Comparison of ENCODE assay signal across 13 cellular contexts in the genomic region with DNA sequence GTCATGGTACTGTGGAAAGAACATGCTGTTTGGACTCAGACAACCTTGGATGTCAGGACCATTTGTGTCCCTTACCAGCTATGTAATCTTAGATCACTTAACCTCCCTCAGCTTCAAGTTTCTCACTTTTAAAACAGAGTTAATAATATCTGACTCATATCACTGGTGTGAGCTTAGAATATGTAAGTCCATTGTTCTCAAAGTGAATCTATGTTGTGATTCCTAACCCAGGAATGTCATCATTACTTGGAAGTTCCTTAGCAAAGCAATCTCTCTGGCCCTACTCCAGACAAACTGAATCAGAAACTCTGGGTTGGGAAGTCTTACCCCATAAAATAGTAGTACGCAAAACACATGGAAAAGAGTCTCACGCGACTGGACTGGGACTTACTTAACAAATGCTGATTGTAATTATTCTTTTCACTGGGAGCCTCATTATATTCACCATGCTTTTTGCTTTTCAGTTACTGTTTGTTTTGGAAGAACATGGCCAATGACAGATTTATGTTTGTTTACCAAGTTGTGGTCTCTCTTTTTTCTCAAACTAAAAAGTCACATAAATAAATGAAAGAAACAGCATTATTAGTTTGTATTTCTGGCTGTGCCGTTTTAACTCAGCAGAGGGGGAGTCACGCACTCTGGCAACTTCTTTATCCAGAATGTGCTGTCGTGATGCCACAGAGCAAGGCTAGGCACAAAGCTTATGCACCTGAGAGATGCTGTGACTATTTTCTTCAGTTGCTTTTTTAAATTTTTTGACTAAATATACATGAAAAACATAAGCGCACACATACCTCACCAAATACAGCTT.
DNase-seq lines count a peak whose midpoint lies in the region; TF ChIP-seq lines count a peak whose summit lies in the region.
"Had no signal": no experiment of that assay in that cellular context is flagged by ENCODE, and none has a peak within 500 bp of the region (broad histone marks: within the 10 kb centered on the region; RNA-seq: fewer than 3 reads in every experiment).

No MANE protein-coding gene starts in this region.

- H3K4ac ChIP-seq in mesendoderm (ENCODE audit: low read depth, low read length), result no peak overlapping the region

- no peak overlapping the region for H3K9ac ChIP-seq in mesendoderm (ENCODE audit: low read length)

- H3K27me3 ChIP-seq in MG63 (no peaks in the 10 kb centered on the region), mesendoderm (ENCODE audit: insufficient read depth, low read length, poor library complexity) (no peaks in the 10 kb centered on the region)

- peaks cover 3% of the 10 kb centered on the region for H3K4me1 ChIP-seq in mesendoderm (ENCODE audit: control insufficient read depth, low read depth, low read length)
- H3K4me1 ChIP-seq: heart left ventricle had no signal

- H3K56ac ChIP-seq in mesendoderm (ENCODE audit: low read length), result no peak overlapping the region

- no peak for TF ChIP-seq CTCF in AG09319 (IDR thresholded peaks at IDR 0.05; ENCODE audit: low read depth, low read length)

- H3K4me3 ChIP-seq in MG63, result no peak overlapping the region
- no peak overlapping the region for H3K4me3 ChIP-seq in mesendoderm (ENCODE audit: low read length)
- H3K4me3 ChIP-seq: heart left ventricle had no signal

- no peaks in the 10 kb centered on the region for H3K79me2 ChIP-seq in mesendoderm (ENCODE audit: control insufficient read depth, insufficient read depth, low read length)

- no peak overlapping the region for H3K27ac ChIP-seq in mesendoderm (ENCODE audit: low read depth, low read length)
- H3K27ac ChIP-seq: heart left ventricle had no signal

- no peak overlapping the region for H4K5ac ChIP-seq in mesendoderm (ENCODE audit: low read length)

- no peaks in the 10 kb centered on the region for H3K36me3 ChIP-seq in MG63
- no peaks in the 10 kb centered on the region for H3K36me3 ChIP-seq in mesendoderm (ENCODE audit: control insufficient read depth, insufficient read depth, low read length)
- H3K36me3 ChIP-seq: heart left ventricle had no signal

- DNase-seq in AG09319 (ENCODE audit: extremely low read depth, low read depth) (peak; percentile 98), MG63 (peak; percentile 74), dedifferentiated amniotic fluid mesenchymal stem cell (ENCODE audit: extremely low spot score) (peak; percentile 95), mesendoderm (peak; percentile 22), NCI-H748 treated with DMSO at 0.1 percent for 48 hours (lab: John Stamatoyannopoulos, UW) (no peak), NCI-H82 (lab: John Stamatoyannopoulos, UW) (no peak), germinal center (ENCODE audit: low spot score) (no peak)
- no peak for DNase-seq in activated T-helper 1 cell treated with anti-CD3 and anti-CD28 coated beads, Interleukin-12 subunit alpha, Interleukin-12 subunit beta, Interleukin-2, Interleukin-4 antibody, amounts not matched to agents 30 ng/mL and 10 ng/mL and 1 ng/mL, durations not matched to agents 14 hours and 24 hours and 36 hours (ENCODE audit: low spot score)
- DNase-seq: activated naive CD4-positive, alpha-beta T cell treated with anti-CD3 and anti-CD28 coated beads for 36 hours; DMS 273 treated with DMSO at 0.1 percent for 48 hours; heart left ventricle; NCI-H1694 treated with DMSO at 0.1 percent for 48 hours; posterior cingulate gyrus had no signal

- WGBS in mesendoderm (ENCODE audit: extremely low coverage, insufficient coverage, low lambda C conversion rate), result no CpG with 5 or more reads among the region's 7 CpGs

- H3K27me3 Mint-ChIP-seq in activated T-helper 1 cell treated with anti-CD3 and anti-CD28 coated beads, Interleukin-12 subunit alpha, Interleukin-12 subunit beta, Interleukin-2, Interleukin-4 antibody, amounts not matched to agents 30 ng/mL and 10 ng/mL and 1 ng/mL, durations not matched to agents 14 hours and 24 hours and 36 hours (ENCODE audit: insufficient read depth), result peaks cover 5% of the 10 kb centered on the region

- peaks cover 5% of the 10 kb centered on the region for H3K4me1 Mint-ChIP-seq in activated T-helper 1 cell treated with anti-CD3 and anti-CD28 coated beads, Interleukin-12 subunit alpha, Interleukin-12 subunit beta, Interleukin-2, Interleukin-4 antibody, amounts not matched to agents 30 ng/mL and 10 ng/mL and 1 ng/mL, durations not matched to agents 14 hours and 24 hours and 36 hours (ENCODE audit: low read depth)

- H3K36me3 Mint-ChIP-seq in activated T-helper 1 cell treated with anti-CD3 and anti-CD28 coated beads, Interleukin-12 subunit alpha, Interleukin-12 subunit beta, Interleukin-2, Interleukin-4 antibody, amounts not matched to agents 30 ng/mL and 10 ng/mL and 1 ng/mL, durations not matched to agents 14 hours and 24 hours and 36 hours (ENCODE audit: low read depth), result no peaks in the 10 kb centered on the region

- no peaks in the 10 kb centered on the region for H3K9me3 Mint-ChIP-seq in activated T-helper 1 cell treated with anti-CD3 and anti-CD28 coated beads, Interleukin-12 subunit alpha, Interleukin-12 subunit beta, Interleukin-2, Interleukin-4 antibody, amounts not matched to agents 30 ng/mL and 10 ng/mL and 1 ng/mL, durations not matched to agents 14 hours and 24 hours and 36 hours
- H3K9me3 Mint-ChIP-seq: activated naive CD4-positive, alpha-beta T cell treated with anti-CD3 and anti-CD28 coated beads for 36 hours had no signal

- no peak overlapping the region for H3K23ac ChIP-seq in mesendoderm (ENCODE audit: low read length)

- H3K9me3 ChIP-seq in MG63, result no peaks in the 10 kb centered on the region
- H3K9me3 ChIP-seq: heart left ventricle had no signal

- no peak overlapping the region for H3K27ac Mint-ChIP-seq in activated T-helper 1 cell treated with anti-CD3 and anti-CD28 coated beads, Interleukin-12 subunit alpha, Interleukin-12 subunit beta, Interleukin-2, Interleukin-4 antibody, amounts not matched to agents 30 ng/mL and 10 ng/mL and 1 ng/mL, durations not matched to agents 14 hours and 24 hours and 36 hours
- H3K27ac Mint-ChIP-seq: activated naive CD4-positive, alpha-beta T cell treated with anti-CD3 and anti-CD28 coated beads for 36 hours had no signal

- no peak overlapping the region for H3K4me2 ChIP-seq in mesendoderm (ENCODE audit: low read length)

- no peak overlapping the region for H2BK120ac ChIP-seq in mesendoderm (ENCODE audit: low read depth, low read length)

- intact Hi-C loops in activated T-helper 1 cell treated with anti-CD3 and anti-CD28 coated beads, Interleukin-12 subunit alpha, Interleukin-12 subunit beta, Interleukin-2, Interleukin-4 antibody, amounts not matched to agents 30 ng/mL and 10 ng/mL and 1 ng/mL, durations not matched to agents 14 hours and 24 hours and 36 hours (cut with micrococcal nuclease), result no loop called here

- H3K79me1 ChIP-seq in mesendoderm (ENCODE audit: low read length), result no peaks in the 10 kb centered on the region

- H2BK15ac ChIP-seq in mesendoderm (replicated peaks; ENCODE audit: low read depth), result no peak overlapping the region

- H3K18ac ChIP-seq in mesendoderm (ENCODE audit: low read length), result no peak overlapping the region

- H2AK5ac ChIP-seq in mesendoderm (ENCODE audit: low read length), result no peak overlapping the region

- no peak overlapping the region for H3K4me3 Mint-ChIP-seq in activated T-helper 1 cell treated with anti-CD3 and anti-CD28 coated beads, Interleukin-12 subunit alpha, Interleukin-12 subunit beta, Interleukin-2, Interleukin-4 antibody, amounts not matched to agents 30 ng/mL and 10 ng/mL and 1 ng/mL, durations not matched to agents 14 hours and 24 hours and 36 hours
- H3K4me3 Mint-ChIP-seq: activated naive CD4-positive, alpha-beta T cell treated with anti-CD3 and anti-CD28 coated beads for 36 hours had no signal

- H4K8ac ChIP-seq in mesendoderm (ENCODE audit: low read depth, low read length), result no peak overlapping the region

- H2BK5ac ChIP-seq in mesendoderm (ENCODE audit: low read length), result no peak overlapping the region

Comparison
In these comparisons a context has a peak if more than half of its experiments do, and no peak if none do; other contexts are left out.
1. DNase-seq: peak in AG09319 (single experiment), MG63 (single experiment), dedifferentiated amniotic fluid mesenchymal stem cell (single experiment) and mesendoderm (single experiment); none in activated T-helper 1 cell treated with anti-CD3 and anti-CD28 coated beads, Interleukin-12 subunit alpha, Interleukin-12 subunit beta, Interleukin-2, Interleukin-4 antibody, amounts not matched to agents 30 ng/mL and 10 ng/mL and 1 ng/mL, durations not matched to agents 14 hours and 24 hours and 36 hours (single experiment), NCI-H748 treated with DMSO at 0.1 percent for 48 hours (single experiment), NCI-H82 (single experiment) and germinal center (single experiment).